Comparison of ENCODE assay signal across 3 cellular contexts in genomic region chr17:30219833-30220232, GRCh38.
TF ChIP-seq lines count a peak whose summit lies in the region.

No MANE protein-coding gene starts in this region.

TF ChIP-seq in GM12891, 5 proteins besides CTCF, POLR2A, EP300 and RAD21:
- TF ChIP-seq TAF1 (IDR thresholded peaks at IDR 0.05; ENCODE audit: low read depth, low read length) (no peak), SPI1 (IDR thresholded peaks at IDR 0.05; ENCODE audit: low read depth, low read length) (no peak), PAX5 (IDR thresholded peaks at IDR 0.05; ENCODE audit: insufficient read depth, low read length, severe bottlenecking) (no peak), POU2F2 (IDR thresholded peaks at IDR 0.05; ENCODE audit: low read depth, low read length) (no peak), POLR2AphosphoS5 (IDR thresholded peaks at IDR 0.05; ENCODE audit: low read depth, low read length) (no peak)
TF ChIP-seq in GM12891: peak in this region for 0.

TF ChIP-seq in K562, 482 proteins besides CTCF, POLR2A, EP300 and RAD21 (continues in another document):
- TF ChIP-seq ZNF124 (CRISPR knock-in tag; IDR thresholded peaks at IDR 0.05) = no peak
- TF ChIP-seq SIN3A (IDR thresholded peaks at IDR 0.05; ENCODE audit: borderline replicate concordance in 2 of 2, control insufficient read depth in 1 of 2, low read depth in 2 of 2, low read length in 2 of 2) = no peak
- TF ChIP-seq, protein P1, sequence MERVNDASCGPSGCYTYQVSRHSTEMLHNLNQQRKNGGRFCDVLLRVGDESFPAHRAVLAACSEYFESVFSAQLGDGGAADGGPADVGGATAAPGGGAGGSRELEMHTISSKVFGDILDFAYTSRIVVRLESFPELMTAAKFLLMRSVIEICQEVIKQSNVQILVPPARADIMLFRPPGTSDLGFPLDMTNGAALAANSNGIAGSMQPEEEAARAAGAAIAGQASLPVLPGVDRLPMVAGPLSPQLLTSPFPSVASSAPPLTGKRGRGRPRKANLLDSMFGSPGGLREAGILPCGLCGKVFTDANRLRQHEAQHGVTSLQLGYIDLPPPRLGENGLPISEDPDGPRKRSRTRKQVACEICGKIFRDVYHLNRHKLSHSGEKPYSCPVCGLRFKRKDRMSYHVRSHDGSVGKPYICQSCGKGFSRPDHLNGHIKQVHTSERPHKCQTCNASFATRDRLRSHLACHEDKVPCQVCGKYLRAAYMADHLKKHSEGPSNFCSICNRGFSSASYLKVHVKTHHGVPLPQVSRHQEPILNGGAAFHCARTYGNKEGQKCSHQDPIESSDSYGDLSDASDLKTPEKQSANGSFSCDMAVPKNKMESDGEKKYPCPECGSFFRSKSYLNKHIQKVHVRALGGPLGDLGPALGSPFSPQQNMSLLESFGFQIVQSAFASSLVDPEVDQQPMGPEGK (CRISPR knock-in tag; IDR thresholded peaks at IDR 0.05; ENCODE audit: borderline replicate concordance) = no peak
- TF ChIP-seq ZBTB8A (IDR thresholded peaks at IDR 0.05; ENCODE audit: partially characterized antibody) = no peak
- TF ChIP-seq HMGN3 (IDR thresholded peaks at IDR 0.05; ENCODE audit: borderline replicate concordance, extremely low read depth, insufficient read length, low read depth, low read length) = no peak
- TF ChIP-seq ZNF311 (CRISPR knock-in tag; IDR thresholded peaks at IDR 0.05) = no peak
- TF ChIP-seq FIP1L1 (IDR thresholded peaks at IDR 0.05; ENCODE audit: low read depth, low read length, poor library complexity, severe bottlenecking) = no peak
- no peak for TF ChIP-seq ZNF511 (CRISPR knock-in tag; IDR thresholded peaks at IDR 0.05)
- peak; percentile 54 for TF ChIP-seq TAL1 (IDR thresholded peaks at IDR 0.05)
- no peak for TF ChIP-seq POLR2H (tag; IDR thresholded peaks at IDR 0.05; ENCODE audit: low read depth)
- peak; percentile 46 for TF ChIP-seq DPF2 (IDR thresholded peaks at IDR 0.05)
- no peak for TF ChIP-seq KDM5B (IDR thresholded peaks at IDR 0.05; ENCODE audit: insufficient replicate concordance, low read depth, low read length)
- peak; percentile 44; the same call in 1 of the 2 replicates for TF ChIP-seq SMARCA4 (IDR thresholded peaks at IDR 0.05)
- TF ChIP-seq PHF21A (IDR thresholded peaks at IDR 0.05; ENCODE audit: borderline replicate concordance, low read depth) = no peak
- TF ChIP-seq CSDE1 (IDR thresholded peaks at IDR 0.05) = no peak
- no peak for TF ChIP-seq NFXL1 (CRISPR knock-in tag; IDR thresholded peaks at IDR 0.05)
- no peak for TF ChIP-seq RB1 (IDR thresholded peaks at IDR 0.05; ENCODE audit: low read depth)
- TF ChIP-seq ZNF280A (IDR thresholded peaks at IDR 0.05; ENCODE audit: low read depth, partially characterized antibody) = no peak
- TF ChIP-seq ADNP (tag; IDR thresholded peaks at IDR 0.05) = no peak
- TF ChIP-seq FOXP4 (CRISPR knock-in tag; IDR thresholded peaks at IDR 0.05; ENCODE audit: borderline replicate concordance) = no peak
- TF ChIP-seq SETDB1 (IDR thresholded peaks at IDR 0.05; ENCODE audit: low read length) = no peak
- no peak for TF ChIP-seq MYC (IDR thresholded peaks at IDR 0.05; ENCODE audit: low read depth, low read length)
- TF ChIP-seq MYC (CRISPR knock-in tag; IDR thresholded peaks at IDR 0.05; ENCODE audit: borderline replicate concordance, low read depth) = no peak
- TF ChIP-seq, protein P2, sequence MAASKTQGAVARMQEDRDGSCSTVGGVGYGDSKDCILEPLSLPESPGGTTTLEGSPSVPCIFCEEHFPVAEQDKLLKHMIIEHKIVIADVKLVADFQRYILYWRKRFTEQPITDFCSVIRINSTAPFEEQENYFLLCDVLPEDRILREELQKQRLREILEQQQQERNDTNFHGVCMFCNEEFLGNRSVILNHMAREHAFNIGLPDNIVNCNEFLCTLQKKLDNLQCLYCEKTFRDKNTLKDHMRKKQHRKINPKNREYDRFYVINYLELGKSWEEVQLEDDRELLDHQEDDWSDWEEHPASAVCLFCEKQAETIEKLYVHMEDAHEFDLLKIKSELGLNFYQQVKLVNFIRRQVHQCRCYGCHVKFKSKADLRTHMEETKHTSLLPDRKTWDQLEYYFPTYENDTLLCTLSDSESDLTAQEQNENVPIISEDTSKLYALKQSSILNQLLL (CRISPR knock-in tag; IDR thresholded peaks at IDR 0.05; ENCODE audit: borderline replicate concordance) = no peak
- peak; percentile 73 for TF ChIP-seq CBFA2T3 (IDR thresholded peaks at IDR 0.05)

TF ChIP-seq in HepG2, 621 proteins besides CTCF, POLR2A, EP300 and RAD21 (continues in another document):
- TF ChIP-seq PAWR (CRISPR knock-in tag; IDR thresholded peaks at IDR 0.05; ENCODE audit: borderline replicate concordance) = no peak
- TF ChIP-seq FOSL2 (CRISPR knock-in tag; IDR thresholded peaks at IDR 0.05) = peak; percentile 22; the same call in 1 of the 2 replicates
- TF ChIP-seq MEF2D (CRISPR knock-in tag; IDR thresholded peaks at IDR 0.05) = peak; percentile 53; the same call in 1 of the 2 replicates
- TF ChIP-seq, protein P3, sequence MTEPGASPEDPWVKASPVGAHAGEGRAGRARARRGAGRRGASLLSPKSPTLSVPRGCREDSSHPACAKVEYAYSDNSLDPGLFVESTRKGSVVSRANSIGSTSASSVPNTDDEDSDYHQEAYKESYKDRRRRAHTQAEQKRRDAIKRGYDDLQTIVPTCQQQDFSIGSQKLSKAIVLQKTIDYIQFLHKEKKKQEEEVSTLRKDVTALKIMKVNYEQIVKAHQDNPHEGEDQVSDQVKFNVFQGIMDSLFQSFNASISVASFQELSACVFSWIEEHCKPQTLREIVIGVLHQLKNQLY (CRISPR knock-in tag; IDR thresholded peaks at IDR 0.05) = 0 out of 2 replicates have a peak, but pooled peaks have one; percentile 28
- TF ChIP-seq SPEN (CRISPR knock-in tag; IDR thresholded peaks at IDR 0.05; ENCODE audit: low read depth) = no peak
- TF ChIP-seq MIXL1 (CRISPR knock-in tag; IDR thresholded peaks at IDR 0.05) = 0 out of 2 replicates have a peak, but pooled peaks have one; percentile 27
- TF ChIP-seq MAFF (IDR thresholded peaks at IDR 0.05; ENCODE audit: low read depth, low read length) = no peak
- peak; percentile 66 for TF ChIP-seq HNF4A (CRISPR knock-in tag; IDR thresholded peaks at IDR 0.05)
- peak; percentile 40; the same call in 1 of the 2 replicates for TF ChIP-seq POGZ (CRISPR knock-in tag; IDR thresholded peaks at IDR 0.05)
- 0 out of 2 replicates have a peak, but pooled peaks have one; percentile 27 for TF ChIP-seq TBX2 (CRISPR knock-in tag; IDR thresholded peaks at IDR 0.05; ENCODE audit: borderline replicate concordance)
- TF ChIP-seq ZBTB38 (CRISPR knock-in tag; IDR thresholded peaks at IDR 0.05) = peak; percentile 32; the same call in 1 of the 2 replicates
- no peak for TF ChIP-seq ZNF121 (CRISPR knock-in tag; IDR thresholded peaks at IDR 0.05)
- peak; percentile 92 for TF ChIP-seq PPARG (CRISPR knock-in tag; conservative IDR thresholded peaks at IDR 0.05)
- TF ChIP-seq PHF8 (CRISPR knock-in tag; IDR thresholded peaks at IDR 0.05) = no peak
- peak; percentile 68; the same call in 1 of the 2 replicates for TF ChIP-seq SALL1 (CRISPR knock-in tag; IDR thresholded peaks at IDR 0.05)
- no peak for TF ChIP-seq FOXC1 (CRISPR knock-in tag; IDR thresholded peaks at IDR 0.05; ENCODE audit: borderline replicate concordance)
- TF ChIP-seq SETDB1 (CRISPR knock-in tag; IDR thresholded peaks at IDR 0.05; ENCODE audit: borderline replicate concordance) = no peak
- no peak for TF ChIP-seq ZBTB20 (CRISPR knock-in tag; IDR thresholded peaks at IDR 0.05; ENCODE audit: borderline replicate concordance, low read depth)
- 0 out of 2 replicates have a peak, but pooled peaks have one; percentile 65 for TF ChIP-seq ZNF205 (CRISPR knock-in tag; IDR thresholded peaks at IDR 0.05)
- TF ChIP-seq DNMT1 (CRISPR knock-in tag; IDR thresholded peaks at IDR 0.05) = no peak
- peak; percentile 78; the same call in 1 of the 2 replicates for TF ChIP-seq RXRB (CRISPR knock-in tag; IDR thresholded peaks at IDR 0.05; ENCODE audit: borderline replicate concordance)
- no peak for TF ChIP-seq ATAD3A (CRISPR knock-in tag; IDR thresholded peaks at IDR 0.05)
- TF ChIP-seq CEBPG (CRISPR knock-in tag; IDR thresholded peaks at IDR 0.05) = peak; percentile 34; the same call in 1 of the 2 replicates
- TF ChIP-seq BCL3 (CRISPR knock-in tag; IDR thresholded peaks at IDR 0.05) = 0 out of 2 replicates have a peak, but pooled peaks have one; percentile 32
- TF ChIP-seq KAT8 (CRISPR knock-in tag; IDR thresholded peaks at IDR 0.05) = 0 out of 2 replicates have a peak, but pooled peaks have one; percentile 18
- TF ChIP-seq ZNF101 (CRISPR knock-in tag; IDR thresholded peaks at IDR 0.05; ENCODE audit: borderline replicate concordance, low read depth) = no peak
- TF ChIP-seq ZNF704 (CRISPR knock-in tag; IDR thresholded peaks at IDR 0.05; ENCODE audit: borderline replicate concordance) = no peak
- TF ChIP-seq ZKSCAN5 (CRISPR knock-in tag; IDR thresholded peaks at IDR 0.05) = no peak
- no peak for TF ChIP-seq FOXK1 (CRISPR knock-in tag; IDR thresholded peaks at IDR 0.05; ENCODE audit: borderline replicate concordance, low read depth)
- TF ChIP-seq PAXIP1 (CRISPR knock-in tag; conservative IDR thresholded peaks at IDR 0.05) = peak; percentile 82
- peak; percentile 74 for TF ChIP-seq RARA (CRISPR knock-in tag; IDR thresholded peaks at IDR 0.05)
- TF ChIP-seq ZNF367 (CRISPR knock-in tag; IDR thresholded peaks at IDR 0.05; ENCODE audit: borderline replicate concordance) = no peak
- TF ChIP-seq CBX2 (IDR thresholded peaks at IDR 0.05; ENCODE audit: low read depth, low read length) = no peak
- no peak for TF ChIP-seq CBX2 (CRISPR knock-in tag; IDR thresholded peaks at IDR 0.05; ENCODE audit: low read depth)
- peak; percentile 30; the same call in 1 of the 2 replicates for TF ChIP-seq TEF (CRISPR knock-in tag; IDR thresholded peaks at IDR 0.05)
- TF ChIP-seq HNRNPUL1 (IDR thresholded peaks at IDR 0.05; ENCODE audit: low read depth, low read length) = no peak
- TF ChIP-seq ATRX (CRISPR knock-in tag; IDR thresholded peaks at IDR 0.05; ENCODE audit: borderline replicate concordance) = no peak
- TF ChIP-seq ZNF644 (CRISPR knock-in tag; IDR thresholded peaks at IDR 0.05; ENCODE audit: low read depth) = no peak
- peak; percentile 43; the same call in 1 of the 2 replicates for TF ChIP-seq HDAC2 (CRISPR knock-in tag; IDR thresholded peaks at IDR 0.05)
- no peak for TF ChIP-seq ZFP82 (CRISPR knock-in tag; IDR thresholded peaks at IDR 0.05; ENCODE audit: borderline replicate concordance)
- 0 out of 2 replicates have a peak, but pooled peaks have one; percentile 28 for TF ChIP-seq NR2F2 (IDR thresholded peaks at IDR 0.05; ENCODE audit: borderline replicate concordance, low read depth)
- 0 out of 2 replicates have a peak, but pooled peaks have one; percentile 48 for TF ChIP-seq BCL6 (CRISPR knock-in tag; IDR thresholded peaks at IDR 0.05)
- 0 out of 2 replicates have a peak, but pooled peaks have one; percentile 21 for TF ChIP-seq MEIS2 (CRISPR knock-in tag; IDR thresholded peaks at IDR 0.05)
